Comparison of ENCODE assay signal across 1 cellular context in genomic region chr3:65930650-65931049, GRCh38.
TF ChIP-seq lines count a peak whose summit lies in the region.

No MANE protein-coding gene starts in this region.

TF ChIP-seq in GM23338, 12 proteins besides CTCF, POLR2A, EP300 and RAD21 (continued from another document):
- TF ChIP-seq ZNF462 (CRISPR knock-in tag; IDR thresholded peaks at IDR 0.05) = no peak
- no peak for TF ChIP-seq NANOG (IDR thresholded peaks at IDR 0.05; ENCODE audit: borderline replicate concordance)
- no peak for TF ChIP-seq ZNF331 (CRISPR knock-in tag; IDR thresholded peaks at IDR 0.05; ENCODE audit: low read depth)
- no peak for TF ChIP-seq REST (IDR thresholded peaks at IDR 0.05; ENCODE audit: unreplicated experiment)
- TF ChIP-seq STAT1 (IDR thresholded peaks at IDR 0.05; ENCODE audit: unreplicated experiment) = no peak
- TF ChIP-seq POLR2AphosphoS5 (IDR thresholded peaks at IDR 0.05; ENCODE audit: low read depth) = no peak
- TF ChIP-seq EZH2phosphoT487 (IDR thresholded peaks at IDR 0.05; ENCODE audit: unreplicated experiment) = no peak
- TF ChIP-seq ETS1 (IDR thresholded peaks at IDR 0.05) = no peak
TF ChIP-seq in GM23338: peak in this region for 0.
